Comparison of ENCODE assay signal across 16 cellular contexts in the genomic region with DNA sequence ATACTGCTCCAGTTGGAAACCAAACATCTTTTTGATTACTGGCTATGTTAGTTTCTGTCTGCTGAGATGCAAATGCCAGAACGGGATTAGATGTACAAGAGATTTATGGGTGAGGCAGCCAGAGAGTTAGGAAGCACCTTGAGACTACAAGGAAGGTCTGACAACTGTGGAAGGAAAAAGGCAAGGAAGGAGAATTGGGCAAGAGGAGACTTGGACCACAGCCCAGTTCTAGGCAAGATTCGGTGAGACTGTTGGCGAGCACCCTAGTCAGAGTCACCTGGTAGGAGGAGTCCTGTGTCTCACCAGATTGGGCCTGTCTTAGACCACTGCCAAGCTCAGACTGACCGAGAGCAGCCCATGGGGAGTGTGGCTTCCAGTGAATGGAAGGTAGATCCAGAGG.
"Had no signal": no experiment of that assay in that cellular context is flagged by ENCODE, and none has a peak within 500 bp of the region (broad histone marks: within the 10 kb centered on the region; RNA-seq: fewer than 3 reads in every experiment).

No MANE protein-coding gene starts in this region.

- H3K4me1 ChIP-seq: colonic mucosa had no signal

- H3K27ac ChIP-seq: colonic mucosa, heart left ventricle had no signal

- H3K27ac Mint-ChIP-seq: endodermal cell; naive thymus-derived CD8-positive, alpha-beta T cell had no signal

- ATAC-seq: heart left ventricle; left colon; left ventricle myocardium superior; naive thymus-derived CD8-positive, alpha-beta T cell had no signal

- H3K27me3 ChIP-seq: colonic mucosa, heart left ventricle had no signal

- H3K4me3 Mint-ChIP-seq: endodermal cell; naive thymus-derived CD8-positive, alpha-beta T cell; neural crest cell had no signal

- H3K36me3 Mint-ChIP-seq: naive thymus-derived CD8-positive, alpha-beta T cell had no signal

- H3K9me3 Mint-ChIP-seq: endodermal cell; naive thymus-derived CD8-positive, alpha-beta T cell; neural crest cell had no signal

- H3K9me3 ChIP-seq: colonic mucosa, heart left ventricle had no signal

- H3K36me3 ChIP-seq: colonic mucosa, heart left ventricle had no signal

- H3K4me1 Mint-ChIP-seq: endodermal cell; naive thymus-derived CD8-positive, alpha-beta T cell; neural crest cell had no signal

- H3K4me3 ChIP-seq: colonic mucosa, heart left ventricle, lung had no signal

- DNase-seq: colonic mucosa; effector CD4-positive, alpha-beta T cell; endodermal cell; heart left ventricle; hippocampal formation; left colon; left ventricle myocardium superior; mesendoderm; naive thymus-derived CD8-positive, alpha-beta T cell; posterior cingulate gyrus; small intestine; stimulated activated CD4-positive, alpha-beta T cell treated with anti-CD3 and anti-CD28 coated beads, Interleukin-12 subunit alpha, Interleukin-12 subunit beta, amount 100 ng/mL, for 4 hours; stimulated activated naive CD4-positive, alpha-beta T cell treated with Interleukin-2 at 50 U/mL for 16 hours; trophoblast cell had no signal
